Comparison of ENCODE assay signal across 9 cellular contexts in the genomic region with DNA sequence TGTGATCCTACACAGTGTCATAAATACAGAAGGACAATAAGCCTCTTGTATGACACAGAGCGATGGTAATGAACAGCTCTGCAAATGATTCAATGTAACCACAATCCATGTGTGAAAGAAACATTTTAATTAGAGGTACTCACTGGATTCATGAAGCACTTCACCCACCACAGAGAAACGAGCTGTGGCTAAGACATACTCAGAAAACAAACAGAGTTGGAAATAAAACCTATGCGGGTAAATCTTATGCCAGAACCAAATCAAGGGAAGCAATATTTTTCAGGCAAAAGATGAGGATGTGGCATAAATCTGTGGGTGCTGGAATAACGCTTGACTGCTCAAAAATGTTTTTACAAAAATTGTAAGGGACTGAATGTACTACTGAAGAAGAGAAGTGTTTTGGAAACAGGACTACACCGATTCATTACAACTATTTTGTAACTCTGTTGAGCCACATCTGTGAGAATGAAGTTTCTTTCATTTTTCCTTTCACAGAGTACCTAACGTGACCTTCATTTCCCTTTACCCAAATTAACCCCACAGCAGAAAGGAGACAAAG.
DNase-seq lines count a peak whose midpoint lies in the region; ATAC-seq and TF ChIP-seq lines count a peak whose summit lies in the region.
"Had no signal": no experiment of that assay in that cellular context is flagged by ENCODE, and none has a peak within 500 bp of the region (broad histone marks: within the 10 kb centered on the region; RNA-seq: fewer than 3 reads in every experiment).

No MANE protein-coding gene starts in this region.

- H3K4me1 ChIP-seq in CD8-positive, alpha-beta T cell (ENCODE audit: insufficient read depth, low read length) = peaks cover 20% of the 10 kb centered on the region

- peak overlapping the region; percentile 2 for H3K27ac ChIP-seq in CD8-positive, alpha-beta T cell (ENCODE audit: low read depth, low read length)
- H3K27ac ChIP-seq: cardiac muscle cell had no signal

- H3K36me3 Mint-ChIP-seq in CD8-positive, alpha-beta T cell = peaks cover 4% of the 10 kb centered on the region
- H3K36me3 Mint-ChIP-seq in activated naive CD8-positive, alpha-beta T cell treated with anti-CD3 and anti-CD28 coated beads, Interleukin-2, amount 10 ng/mL, durations not matched to agents 7 days and 5 days = peaks cover 13% of the 10 kb centered on the region

- no peaks in the 10 kb centered on the region for H3K9me3 ChIP-seq in CD8-positive, alpha-beta T cell (ENCODE audit: low read length)

- no peak overlapping the region for H3K4me3 ChIP-seq in CD8-positive, alpha-beta T cell (ENCODE audit: low read depth, low read length)
- no peak overlapping the region for H3K4me3 ChIP-seq in H7 (ENCODE audit: insufficient read depth, low read depth, low read length)
- H3K4me3 ChIP-seq: cardiac muscle cell had no signal

- H3K4me1 Mint-ChIP-seq in CD8-positive, alpha-beta T cell (ENCODE audit: low read depth) = peaks cover 27% of the 10 kb centered on the region
- H3K4me1 Mint-ChIP-seq in activated naive CD8-positive, alpha-beta T cell treated with anti-CD3 and anti-CD28 coated beads, Interleukin-2, amount 10 ng/mL, durations not matched to agents 7 days and 5 days = peaks cover 19% of the 10 kb centered on the region

- H3K27ac Mint-ChIP-seq in CD8-positive, alpha-beta T cell = peak overlapping the region; percentile 81
- H3K27ac Mint-ChIP-seq in activated naive CD8-positive, alpha-beta T cell treated with anti-CD3 and anti-CD28 coated beads, Interleukin-2, amount 10 ng/mL, durations not matched to agents 7 days and 5 days = peak overlapping the region; percentile 65

- POLR2A ChIA-PET in CD8-positive, alpha-beta T cell (lab: Charles Lee) = interaction anchor here (1.0 kb wide), 1 partner anchor 71 kb away, joined by 3 read pairs; no protein-coding TSS in a partner anchor
- POLR2A ChIA-PET in activated naive CD8-positive, alpha-beta T cell treated with anti-CD3 and anti-CD28 coated beads, Interleukin-2, amount 10 ng/mL, durations not matched to agents 7 days and 5 days (lab: Charles Lee) = no interaction called here

- no peak for TF ChIP-seq CTCF in CD8-positive, alpha-beta T cell (IDR thresholded peaks at IDR 0.05)

- peak overlapping the region; percentile 61 for H3K4me3 Mint-ChIP-seq in CD8-positive, alpha-beta T cell
- peak overlapping the region; percentile 67 for H3K4me3 Mint-ChIP-seq in activated naive CD8-positive, alpha-beta T cell treated with anti-CD3 and anti-CD28 coated beads, Interleukin-2, amount 10 ng/mL, durations not matched to agents 7 days and 5 days

- no peaks in the 10 kb centered on the region for H3K9me3 Mint-ChIP-seq in CD8-positive, alpha-beta T cell
- H3K9me3 Mint-ChIP-seq in activated naive CD8-positive, alpha-beta T cell treated with anti-CD3 and anti-CD28 coated beads, Interleukin-2, amount 10 ng/mL, durations not matched to agents 7 days and 5 days = peaks cover 4% of the 10 kb centered on the region

- DNase-seq in CD8-positive, alpha-beta T cell = no peak
- no peak for DNase-seq in activated naive CD8-positive, alpha-beta T cell treated with anti-CD3 and anti-CD28 coated beads, Interleukin-2, amount 10 ng/mL, durations not matched to agents 7 days and 5 days
- peak; percentile 56 for DNase-seq in pons (ENCODE audit: low spot score)
- no peak for DNase-seq in H7
- DNase-seq in Ammon's horn (ENCODE audit: low spot score) = no peak
- DNase-seq in Kasumi-1 (lab: John Stamatoyannopoulos, UW) = no peak

- ATAC-seq in CD8-positive, alpha-beta T cell = peak; percentile 81
- peak; percentile 67 for ATAC-seq in GM19372 (IDR thresholded peaks at IDR 0.05; ENCODE audit: low read depth, unreplicated experiment)
- ATAC-seq in HG03378 (IDR thresholded peaks at IDR 0.05; ENCODE audit: unreplicated experiment) = peak; percentile 67
- peak; percentile 78 for ATAC-seq in activated naive CD8-positive, alpha-beta T cell treated with anti-CD3 and anti-CD28 coated beads, Interleukin-2, amount 10 ng/mL, durations not matched to agents 7 days and 5 days (ENCODE audit: low read depth)

- no peaks in the 10 kb centered on the region for H3K36me3 ChIP-seq in CD8-positive, alpha-beta T cell (ENCODE audit: insufficient read depth, low read length)
- H3K36me3 ChIP-seq in H7 (replicated peaks; ENCODE audit: control insufficient read depth, insufficient read depth, low read length) = no peaks in the 10 kb centered on the region
- H3K36me3 ChIP-seq: cardiac muscle cell had no signal

- CTCF ChIA-PET in CD8-positive, alpha-beta T cell (lab: Charles Lee) = no interaction called here

- H3K27me3 ChIP-seq in CD8-positive, alpha-beta T cell (ENCODE audit: insufficient read depth, low read length) = no peaks in the 10 kb centered on the region
- no peaks in the 10 kb centered on the region for H3K27me3 ChIP-seq in H7 (ENCODE audit: control insufficient read depth, insufficient read depth, low read length)
- H3K27me3 ChIP-seq: cardiac muscle cell had no signal

- no peaks in the 10 kb centered on the region for H3K27me3 Mint-ChIP-seq in CD8-positive, alpha-beta T cell (ENCODE audit: low read depth)
- no peaks in the 10 kb centered on the region for H3K27me3 Mint-ChIP-seq in activated naive CD8-positive, alpha-beta T cell treated with anti-CD3 and anti-CD28 coated beads, Interleukin-2, amount 10 ng/mL, durations not matched to agents 7 days and 5 days

- intact Hi-C loops in CD8-positive, alpha-beta T cell (cut with DNase I, micrococcal nuclease) = no loop called here
